ENCODE assay signal across 10 cellular contexts in genomic region chr20:1185316-1185741, GRCh38. TPM values are rescaled to one million over a fixed set of nuclear protein-coding genes. Genes with fewer than 3 reads are reported as not detected.
DNase-seq lines count a peak whose midpoint lies in the region; ATAC-seq and TF ChIP-seq lines count a peak whose summit lies in the region.
"Had no signal": no experiment of that assay in that cellular context is flagged by ENCODE, and none has a peak within 500 bp of the region (broad histone marks: within the 10 kb centered on the region; RNA-seq: fewer than 3 reads in every experiment).

No MANE protein-coding gene starts in this region.

- no peaks in the 10 kb centered on the region for H3F3A ChIP-seq in SK-N-SH (replicated peaks; ENCODE audit: insufficient read depth)

- TF ChIP-seq RAD21 in SK-N-SH (IDR thresholded peaks at IDR 0.05; ENCODE audit: low read length) = no peak

- H2AFZ ChIP-seq in SK-N-SH (ENCODE audit: low read depth) = no peak overlapping the region

- DNase-seq in NCI-H1417 (lab: John Stamatoyannopoulos, UW) = peak in 2 of 3 experiments; percentile 67 to 72
- DNase-seq in NCI-H1417 treated with DMSO at 0.1 percent for 48 hours (lab: John Stamatoyannopoulos, UW) = no peak
- peak; percentile 87 for DNase-seq in SK-N-SH
- DNase-seq in germinal center (ENCODE audit: low spot score) = peak; percentile 21
- no peak for DNase-seq in spleen

- peak overlapping the region; percentile 74; the same call in 1 of the 2 replicates for H3K4me2 ChIP-seq in SK-N-SH

- no peaks in the 10 kb centered on the region for H3K9me2 ChIP-seq in SK-N-SH

- H3K27me3 ChIP-seq in SK-N-SH (ENCODE audit: insufficient read depth) (no peaks in the 10 kb centered on the region), spleen (replicated peaks in 1 of 7) (peaks cover 0 to 46% (median 16%) of the 10 kb centered on the region in 7 donors)

- peaks cover 0 to 3% of the 10 kb centered on the region in 2 experiments; a peak in 1 of 4 replicates for H3K4me1 ChIP-seq in SK-N-SH (ENCODE audit: control insufficient read depth in 1 of 2, insufficient read depth in 2 of 2, low read depth in 1 of 2, low read length in 1 of 2)
- peaks cover 0 to 24% (median 17%) of the 10 kb centered on the region in 6 donors for H3K4me1 ChIP-seq in spleen

- H3K9me3 ChIP-seq in SK-N-SH (no peaks in the 10 kb centered on the region), spleen (no peaks in the 10 kb centered on the region)

- TF ChIP-seq CTCF in SK-N-SH (IDR thresholded peaks at IDR 0.05) (no peak), spleen (IDR thresholded peaks at IDR 0.05 in 8 of 11, conservative IDR thresholded peaks at IDR 0.05 in 3 of 11) (no peak)

- H4K20me1 ChIP-seq in SK-N-SH (ENCODE audit: insufficient read depth) = no peaks in the 10 kb centered on the region

- ATAC-seq in GM18867 (IDR thresholded peaks at IDR 0.05; ENCODE audit: unreplicated experiment) = no peak
- no peak for ATAC-seq in GM21526 (IDR thresholded peaks at IDR 0.05; ENCODE audit: low FRiP score, unreplicated experiment)
- no peak for ATAC-seq in GM19395 (IDR thresholded peaks at IDR 0.05; ENCODE audit: unreplicated experiment)

- TF ChIP-seq POLR2A in spleen (IDR thresholded peaks at IDR 0.05) = no peak

- H3K27ac ChIP-seq in SK-N-SH (ENCODE audit: low read depth in 2 of 2, low read length in 1 of 2) = no peak overlapping the region
- H3K27ac ChIP-seq in spleen = no peak overlapping the region
- H3K27ac ChIP-seq: C4-2B had no signal

- CTCF ChIA-PET in SK-N-SH (lab: Yijun Ruan, JAX) = interaction anchor here (0.7 to 4.9 kb wide), 14 partner anchors 9 to 282 kb away, joined by 3 to 33 read pairs (median 5); partner anchors contain the start of genes C20orf202 and NSFL1C

- 2% methylated on average over 24 of the region's 54 CpGs for WGBS in SK-N-SH (ENCODE audit: low lambda C conversion rate)
- WGBS in spleen, 5 donors = 1 to 2% (median 1%) methylated on average over 28 to 54 of the region's 54 CpGs; no CpG with 5 or more reads in 1 of the 5 donors

- H3K79me2 ChIP-seq in SK-N-SH (ENCODE audit: insufficient read depth) = no peaks in the 10 kb centered on the region

- H3K9ac ChIP-seq in SK-N-SH = no peak overlapping the region

- POLR2A ChIA-PET in SK-N-SH (lab: Yijun Ruan, JAX) = interaction anchor here (1.6 kb wide), 1 partner anchor 11 kb away, joined by 3 read pairs; no protein-coding TSS in a partner anchor

- H3K4me3 ChIP-seq in SK-N-SH (ENCODE audit: low read depth in 2 of 2, low read length in 1 of 2) (peak overlapping the region; percentile 48 to 50; a peak in 3 of 4 replicates), spleen (peak overlapping the region; percentile 21 to 74 (median 43))

- intact Hi-C loops in spleen (cut with DNase I; ENCODE audit: low total_unique reads) = no loop called here

- TF ChIP-seq EP300 in SK-N-SH (IDR thresholded peaks at IDR 0.05; ENCODE audit: borderline replicate concordance in 1 of 2, low read depth in 1 of 2, low read length in 1 of 2) = no peak

- H3K36me3 ChIP-seq in SK-N-SH (replicated peaks in 1 of 2; ENCODE audit: control insufficient read depth in 1 of 2, insufficient read depth in 2 of 2, low read length in 1 of 2) = no peaks in the 10 kb centered on the region
- H3K36me3 ChIP-seq in spleen = peaks cover 0 to 10% (median 4%) of the 10 kb centered on the region in 6 donors

TF ChIP-seq in SK-N-SH, 30 proteins besides CTCF, POLR2A, EP300 and RAD21:
- no peak for TF ChIP-seq TCF12 (IDR thresholded peaks at IDR 0.05)
- no peak for TF ChIP-seq NRF1 (IDR thresholded peaks at IDR 0.05; ENCODE audit: low read depth, low read length)
- no peak for TF ChIP-seq IRF3 (IDR thresholded peaks at IDR 0.05; ENCODE audit: low read depth, low read length)
- TF ChIP-seq REST (IDR thresholded peaks at IDR 0.05; ENCODE audit: low read depth, low read length) = no peak
- TF ChIP-seq YY1 (IDR thresholded peaks at IDR 0.05; ENCODE audit: low read depth) = no peak
- no peak for TF ChIP-seq MXI1 (IDR thresholded peaks at IDR 0.05; ENCODE audit: low read depth, low read length)
- no peak for TF ChIP-seq FOXJ3 (CRISPR knock-in tag; IDR thresholded peaks at IDR 0.05)
- no peak for TF ChIP-seq JUND (IDR thresholded peaks at IDR 0.05)
- no peak for TF ChIP-seq RXRA (IDR thresholded peaks at IDR 0.05; ENCODE audit: borderline replicate concordance, low read depth)
- TF ChIP-seq ELF1 (IDR thresholded peaks at IDR 0.05) = no peak
- TF ChIP-seq PBX3 (IDR thresholded peaks at IDR 0.05) = no peak
- TF ChIP-seq GATA2 (CRISPR knock-in tag; IDR thresholded peaks at IDR 0.05) = no peak

RNA-seq across cellular contexts. Expression of gene TMEM74B, which starts 0.5 kb away (rescaled TPM):
- polyA plus RNA-seq in SK-N-SH (2012; rRNA removed) (1.8 and 2.6 TPM in 2 replicates), spleen (1 to 10 TPM in 2 of 3 donors, under 1 TPM in 1; 0.77 to 2.7 (median 2.1) TPM)
- polyA plus RNA-seq in SK-N-SH (2012; cell fraction: cytosol; rRNA removed) = 0.22 and 0.38 TPM in 2 replicates
- 18.7 and 19.1 TPM in 2 replicates for polyA plus RNA-seq in SK-N-SH (2012; cell fraction: nucleus; rRNA removed)
- total RNA-seq in spleen = 1 to 10 TPM in 1 of 7 donors, under 1 TPM in 5, not detected in 1; 0.46 to 1.3 (median 0.50) TPM
- total RNA-seq: LHCN-M2 had no signal

RNA-seq across cellular contexts. Expression of gene C20orf202, which starts 17.9 kb away (rescaled TPM):
- polyA plus RNA-seq in SK-N-SH (2012; rRNA removed) (not detected in 2 replicates), spleen (under 1 TPM; 0.06 to 0.26 (median 0.07) TPM)
- polyA plus RNA-seq in SK-N-SH (2012; cell fraction: cytosol; rRNA removed) = 0.03 TPM in 2 replicates
- polyA plus RNA-seq in SK-N-SH (2012; cell fraction: nucleus; rRNA removed) = 0.05 TPM in 2 replicates
- 1 to 10 TPM in 2 of 7 donors, under 1 TPM in 3, not detected in 2; 0.23 to 2.9 (median 0.44) TPM for total RNA-seq in spleen
- total RNA-seq: LHCN-M2 had no signal

RNA-seq across cellular contexts. Expression of gene RAD21L1, which starts 40.5 kb away (rescaled TPM):
- 0.03 TPM in 1 of 2 replicates, not detected in the other for polyA plus RNA-seq in SK-N-SH (2012; rRNA removed)
- 0.08 and 0.09 TPM in 2 replicates for polyA plus RNA-seq in SK-N-SH (2012; cell fraction: cytosol; rRNA removed)
- 0.07 and 0.28 TPM in 2 replicates for polyA plus RNA-seq in SK-N-SH (2012; cell fraction: nucleus; rRNA removed)
- total RNA-seq in spleen = not detected
- not detected for polyA plus RNA-seq in spleen

Comparison
In these comparisons a context has a peak if more than half of its experiments do, and no peak if none do; other contexts are left out.
1. DNase-seq: peak in NCI-H1417 (2 of 3), SK-N-SH (single experiment) and germinal center (single experiment); none in NCI-H1417 treated with DMSO at 0.1 percent for 48 hours (single experiment) and spleen (single experiment).